Comparison of ENCODE assay signal across 11 cellular contexts in the genomic region with DNA sequence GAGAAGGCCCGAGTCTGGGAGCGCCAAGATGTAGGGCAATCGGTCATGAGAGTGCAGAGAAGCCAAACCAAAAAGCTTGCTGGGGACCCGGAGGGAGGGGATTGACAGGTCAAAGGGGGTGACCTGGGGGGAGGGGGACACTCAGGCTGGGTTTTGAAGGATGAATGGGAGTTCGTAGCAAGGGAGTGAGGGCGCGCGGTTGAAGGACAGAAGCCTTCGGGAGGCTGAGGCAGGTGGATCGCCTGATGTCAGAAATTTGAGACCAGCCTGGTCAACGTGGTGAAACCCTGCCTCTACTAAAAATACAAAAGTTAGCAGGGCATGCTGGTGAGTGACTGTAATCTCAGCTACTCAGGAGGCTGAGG. TPM values are rescaled to one million over a fixed set of nuclear protein-coding genes. Genes with fewer than 3 reads are reported as not detected.
DNase-seq lines count a peak whose midpoint lies in the region; ATAC-seq and TF ChIP-seq lines count a peak whose summit lies in the region.
"Not testable (repeated sequence)": the region's sequence is repeated elsewhere in the genome, so short reads cannot be mapped to it uniquely, and the experiment has no call there.
"Had no signal": no experiment of that assay in that cellular context is flagged by ENCODE, and none has a peak within 500 bp of the region (broad histone marks: within the 10 kb centered on the region; RNA-seq: fewer than 3 reads in every experiment).

No MANE protein-coding gene starts in this region.

- peak overlapping the region; percentile 69 for H3K4me3 ChIP-seq in AG04449 (ENCODE audit: low read depth, low read length)
- H3K4me3 ChIP-seq in HEK293 (ENCODE audit: low read depth, low read length), result peak overlapping the region; percentile 69
- H3K4me3 ChIP-seq in Peyer's patch, result peak overlapping the region; percentile 62 to 94 (median 86)
- peak overlapping the region; percentile 91 for H3K4me3 ChIP-seq in coronary artery
- H3K4me3 ChIP-seq in iPS DF 6.9 (ENCODE audit: low read length), result peak overlapping the region; percentile 76; the same call in 1 of the 2 replicates

- H3K4me1 Mint-ChIP-seq in activated T-helper 2 cell treated with anti-CD3 and anti-CD28 coated beads, Interferon-gamma antibody, Interleukin-2, Interleukin-4, amounts not matched to agents 10 μg/mL and 5 μg/mL and 100 μg/mL, durations not matched to agents 14 hours and 24 hours and 36 hours (ENCODE audit: low read depth), result peaks cover 11% of the 10 kb centered on the region
- peaks cover 10 to 12% of the 10 kb centered on the region in 2 donors for H3K4me1 Mint-ChIP-seq in natural killer cell treated with Interleukin-12 subunit alpha and Interleukin-12 subunit beta and Interleukin-15 and Interleukin-18, amount 100 ng/mL, for 72 hours (ENCODE audit: low read depth in 2 of 2)
- H3K4me1 Mint-ChIP-seq in stimulated activated naive B cell treated with anti-CD40 and anti-IgM and Interleukin-4, amounts not matched to agents 10 μg/mL and 1 μg/mL and 100 μg/mL, for 72 hours, result peaks cover 16 to 36% of the 10 kb centered on the region in 2 donors

- POLR2A ChIA-PET in AG04449 (lab: Yijun Ruan, JAX) (interaction anchor here (0.7 kb wide), 2 partner anchors 11 to 156 kb away, joined by 3 to 4 read pairs; partner anchors contain the start of gene ZCWPW1), HEK293 (lab: Yijun Ruan, JAX) (interaction anchor here (0.9 to 1.0 kb wide), 3 partner anchors 25 to 164 kb away, joined by 3 to 6 read pairs (median 4); partner anchors contain the start of genes LAMTOR4 and PPP1R35)

- not testable (repeated sequence) for H3K4me1 ChIP-seq in HEK293 (ENCODE audit: control insufficient read depth, insufficient read depth, low read length); iPS DF 6.9 (ENCODE audit: control insufficient read depth, insufficient read depth, low read length)
- H3K4me1 ChIP-seq in Peyer's patch, result peaks cover 0 to 16% (median 0%) of the 10 kb centered on the region in 4 donors

- H3K9me3 ChIP-seq in HEK293 (ENCODE audit: control insufficient read depth, insufficient read depth, low read depth, low read length); Peyer's patch; iPS DF 6.9 (ENCODE audit: control insufficient read depth, insufficient read depth, low read length): not testable (repeated sequence)

- H3K27ac ChIP-seq in HEK293 (ENCODE audit: extremely low read depth, low read depth, low read length) (peak overlapping the region; percentile 68; the same call in 1 of the 2 replicates), Peyer's patch (peak overlapping the region; percentile 40 to 87 (median 72)), coronary artery (peak overlapping the region in 1 of 2 donors; percentile 79)
- H3K27ac ChIP-seq in iPS DF 6.9 (ENCODE audit: low read length), result not testable (repeated sequence)

- H3K27ac Mint-ChIP-seq in activated T-helper 2 cell treated with anti-CD3 and anti-CD28 coated beads, Interferon-gamma antibody, Interleukin-2, Interleukin-4, amounts not matched to agents 10 μg/mL and 5 μg/mL and 100 μg/mL, durations not matched to agents 14 hours and 24 hours and 36 hours, result not testable (repeated sequence)
- H3K27ac Mint-ChIP-seq in natural killer cell treated with Interleukin-12 subunit alpha and Interleukin-12 subunit beta and Interleukin-15 and Interleukin-18, amount 100 ng/mL, for 72 hours, result peak overlapping the region in 1 of 2 donors; percentile 47
- H3K27ac Mint-ChIP-seq in stimulated activated naive B cell treated with anti-CD40 and anti-IgM and Interleukin-4, amounts not matched to agents 10 μg/mL and 1 μg/mL and 100 μg/mL, for 72 hours, result peak overlapping the region; percentile 59

- H3K27me3 Mint-ChIP-seq in activated T-helper 2 cell treated with anti-CD3 and anti-CD28 coated beads, Interferon-gamma antibody, Interleukin-2, Interleukin-4, amounts not matched to agents 10 μg/mL and 5 μg/mL and 100 μg/mL, durations not matched to agents 14 hours and 24 hours and 36 hours (ENCODE audit: low read depth); natural killer cell treated with Interleukin-12 subunit alpha and Interleukin-12 subunit beta and Interleukin-15 and Interleukin-18, amount 100 ng/mL, for 72 hours; stimulated activated naive B cell treated with anti-CD40 and anti-IgM and Interleukin-4, amounts not matched to agents 10 μg/mL and 1 μg/mL and 100 μg/mL, for 72 hours: not testable (repeated sequence)

- DNase-seq in AG04449 (ENCODE audit: low read depth, low spot score); Peyer's patch; activated T-helper 2 cell treated with anti-CD3 and anti-CD28 coated beads, Interferon-gamma antibody, Interleukin-2, Interleukin-4, amounts not matched to agents 10 μg/mL and 5 μg/mL and 100 μg/mL, durations not matched to agents 14 hours and 24 hours and 36 hours (ENCODE audit: low spot score); coronary artery (ENCODE audit: low spot score); iPS DF 6.9 (ENCODE audit: low read depth, low spot score); natural killer cell treated with Interleukin-12 subunit alpha and Interleukin-12 subunit beta and Interleukin-15 and Interleukin-18, amount 100 ng/mL, for 72 hours (ENCODE audit: low spot score); stimulated activated naive B cell treated with anti-CD40 and anti-IgM and Interleukin-4, amounts not matched to agents 10 μg/mL and 1 μg/mL and 100 μg/mL, for 72 hours: not testable (repeated sequence)

- TF ChIP-seq CTCF in AG04449 (IDR thresholded peaks at IDR 0.05; ENCODE audit: insufficient read depth, low read length, missing control alignments); HEK293 (tag by site-specific recombination; IDR thresholded peaks at IDR 0.05); coronary artery (IDR thresholded peaks at IDR 0.05): not testable (repeated sequence)
- peak in 1 of 6 experiments; percentile 1 for TF ChIP-seq CTCF in Peyer's patch (IDR thresholded peaks at IDR 0.05)

- peak overlapping the region; percentile 45 for H3K4me3 Mint-ChIP-seq in activated T-helper 2 cell treated with anti-CD3 and anti-CD28 coated beads, Interferon-gamma antibody, Interleukin-2, Interleukin-4, amounts not matched to agents 10 μg/mL and 5 μg/mL and 100 μg/mL, durations not matched to agents 14 hours and 24 hours and 36 hours (ENCODE audit: low read depth)
- peak overlapping the region; percentile 17 for H3K4me3 Mint-ChIP-seq in natural killer cell treated with Interleukin-12 subunit alpha and Interleukin-12 subunit beta and Interleukin-15 and Interleukin-18, amount 100 ng/mL, for 72 hours
- peak overlapping the region; percentile 81 to 84 for H3K4me3 Mint-ChIP-seq in stimulated activated naive B cell treated with anti-CD40 and anti-IgM and Interleukin-4, amounts not matched to agents 10 μg/mL and 1 μg/mL and 100 μg/mL, for 72 hours

- not testable (repeated sequence) for H3K36me3 Mint-ChIP-seq in activated T-helper 2 cell treated with anti-CD3 and anti-CD28 coated beads, Interferon-gamma antibody, Interleukin-2, Interleukin-4, amounts not matched to agents 10 μg/mL and 5 μg/mL and 100 μg/mL, durations not matched to agents 14 hours and 24 hours and 36 hours (ENCODE audit: low read depth); natural killer cell treated with Interleukin-12 subunit alpha and Interleukin-12 subunit beta and Interleukin-15 and Interleukin-18, amount 100 ng/mL, for 72 hours; stimulated activated naive B cell treated with anti-CD40 and anti-IgM and Interleukin-4, amounts not matched to agents 10 μg/mL and 1 μg/mL and 100 μg/mL, for 72 hours

- CTCF ChIA-PET in AG04449 (lab: Yijun Ruan, JAX) (interaction anchor here (0.9 kb wide), 1 partner anchor 141 kb away, joined by 4 read pairs; no protein-coding TSS in a partner anchor), HEK293 (lab: Yijun Ruan, JAX) (interaction anchor here (1.1 kb wide), 1 partner anchor 72 kb away, joined by 3 read pairs; no protein-coding TSS in a partner anchor)

- H3K27me3 ChIP-seq in Peyer's patch; iPS DF 6.9 (ENCODE audit: control insufficient read depth, insufficient read depth, low read length): not testable (repeated sequence)

- not testable (repeated sequence) for TF ChIP-seq POLR2A in Peyer's patch (IDR thresholded peaks at IDR 0.05)

- no CpG with 5 or more reads among the region's 11 CpGs for WGBS in iPS DF 6.9 (ENCODE audit: insufficient coverage, insufficient read length)

- ATAC-seq in natural killer cell treated with Interleukin-12 subunit alpha and Interleukin-12 subunit beta and Interleukin-15 and Interleukin-18, amount 100 ng/mL, for 72 hours; stimulated activated naive B cell treated with anti-CD40 and anti-IgM and Interleukin-4, amounts not matched to agents 10 μg/mL and 1 μg/mL and 100 μg/mL, for 72 hours (replicated peaks): not testable (repeated sequence)

- not testable (repeated sequence) for H3K36me3 ChIP-seq in HEK293 (ENCODE audit: control insufficient read depth in 2 of 2, insufficient read depth in 1 of 2, low read length in 2 of 2); Peyer's patch; iPS DF 6.9 (ENCODE audit: control insufficient read depth, insufficient read depth, low read length)

- not testable (repeated sequence) for H3K9me3 Mint-ChIP-seq in activated T-helper 2 cell treated with anti-CD3 and anti-CD28 coated beads, Interferon-gamma antibody, Interleukin-2, Interleukin-4, amounts not matched to agents 10 μg/mL and 5 μg/mL and 100 μg/mL, durations not matched to agents 14 hours and 24 hours and 36 hours; natural killer cell treated with Interleukin-12 subunit alpha and Interleukin-12 subunit beta and Interleukin-15 and Interleukin-18, amount 100 ng/mL, for 72 hours; stimulated activated naive B cell treated with anti-CD40 and anti-IgM and Interleukin-4, amounts not matched to agents 10 μg/mL and 1 μg/mL and 100 μg/mL, for 72 hours

- intact Hi-C loops in activated T-helper 2 cell treated with anti-CD3 and anti-CD28 coated beads, Interferon-gamma antibody, Interleukin-2, Interleukin-4, amounts not matched to agents 10 μg/mL and 5 μg/mL and 100 μg/mL, durations not matched to agents 14 hours and 24 hours and 36 hours (cut with micrococcal nuclease), result not testable (repeated sequence)

RNA-seq across cellular contexts. Expression of gene SPDYE3, which starts 35.0 kb away (rescaled TPM):
- not detected for total RNA-seq in Peyer's patch
- not detected in 2 replicates for total RNA-seq in activated T-helper 2 cell treated with anti-CD3 and anti-CD28 coated beads, Interferon-gamma antibody, Interleukin-2, Interleukin-4, amounts not matched to agents 10 μg/mL and 5 μg/mL and 100 μg/mL, durations not matched to agents 14 hours and 24 hours and 36 hours
- not detected for total RNA-seq in natural killer cell treated with Interleukin-12 subunit alpha and Interleukin-12 subunit beta and Interleukin-15 and Interleukin-18, amount 100 ng/mL, for 72 hours
- total RNA-seq: cerebellum, HT-29 had no signal

RNA-seq across cellular contexts. Expression of gene PVRIG, which starts 52.8 kb away (rescaled TPM):
- 1 to 10 TPM; 3.7 to 8.3 (median 5.1) TPM for total RNA-seq in Peyer's patch
- total RNA-seq in activated T-helper 2 cell treated with anti-CD3 and anti-CD28 coated beads, Interferon-gamma antibody, Interleukin-2, Interleukin-4, amounts not matched to agents 10 μg/mL and 5 μg/mL and 100 μg/mL, durations not matched to agents 14 hours and 24 hours and 36 hours, result 18.7 and 21.7 TPM in 2 replicates
- 10 to 100 TPM; 32.2 to 43.9 TPM for total RNA-seq in natural killer cell treated with Interleukin-12 subunit alpha and Interleukin-12 subunit beta and Interleukin-15 and Interleukin-18, amount 100 ng/mL, for 72 hours
- total RNA-seq: cerebellum, HT-29, renal cortical epithelial cell had no signal

Comparison
In these comparisons a context has a peak if more than half of its experiments do, and no peak if none do; other contexts are left out.
1. H3K4me3 Mint-ChIP-seq: peak in every context shown above with its lines; median percentile 82 in stimulated activated naive B cell treated with anti-CD40 and anti-IgM and Interleukin-4, amounts not matched to agents 10 μg/mL and 1 μg/mL and 100 μg/mL, for 72 hours; 45 in activated T-helper 2 cell treated with anti-CD3 and anti-CD28 coated beads, Interferon-gamma antibody, Interleukin-2, Interleukin-4, amounts not matched to agents 10 μg/mL and 5 μg/mL and 100 μg/mL, durations not matched to agents 14 hours and 24 hours and 36 hours; 17 in natural killer cell treated with Interleukin-12 subunit alpha and Interleukin-12 subunit beta and Interleukin-15 and Interleukin-18, amount 100 ng/mL, for 72 hours.